19 cellular contexts compared by ENCODE assay signal in the genomic region with DNA sequence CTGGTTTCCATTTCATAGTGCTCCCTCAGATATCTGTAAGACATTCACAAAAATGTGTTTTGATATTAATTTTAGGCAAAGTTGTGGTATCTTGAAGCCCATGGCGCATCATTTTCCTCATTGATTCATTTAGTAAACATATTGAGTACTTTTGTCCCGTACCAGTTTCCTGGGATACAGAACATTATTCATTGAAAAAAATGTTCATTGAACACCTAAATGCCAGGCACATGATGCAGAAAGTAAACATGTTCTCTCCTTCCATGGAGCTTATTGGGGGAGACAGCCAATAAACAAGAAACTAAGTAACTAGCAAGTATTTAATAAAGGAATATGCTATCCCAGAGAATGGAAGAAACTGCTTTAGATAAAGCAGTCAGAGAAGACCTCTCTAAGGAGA.
DNase-seq lines count a peak whose midpoint lies in the region; ATAC-seq, FAIRE-seq and TF ChIP-seq lines count a peak whose summit lies in the region.
"Had no signal": no experiment of that assay in that cellular context is flagged by ENCODE, and none has a peak within 500 bp of the region (broad histone marks: within the 10 kb centered on the region; RNA-seq: fewer than 3 reads in every experiment).

No MANE protein-coding gene starts in this region.

- H3K27me3 Mint-ChIP-seq in astrocyte (ENCODE audit: low read depth, unreplicated experiment) (no peaks in the 10 kb centered on the region), memory B cell (no peaks in the 10 kb centered on the region)
- H3K27me3 Mint-ChIP-seq: B cell had no signal

- H3K9me3 ChIP-seq in OCI-LY7 (ENCODE audit: low read length) (no peaks in the 10 kb centered on the region), astrocyte (ENCODE audit: insufficient read depth, low read depth, low read length) (no peaks in the 10 kb centered on the region)
- H3K9me3 ChIP-seq: BLaER1, Caco-2 had no signal

- BruUV-seq in OCI-LY7 (replicated peaks; lab: Mats Ljungman, UMichigan) = TSS peak; percentile 9

- H3K79me2 ChIP-seq in OCI-LY7 (ENCODE audit: insufficient read depth, low read depth, low read length) = no peaks in the 10 kb centered on the region
- no peaks in the 10 kb centered on the region for H3K79me2 ChIP-seq in astrocyte (ENCODE audit: insufficient read depth, low read length)

- H3K36me3 Mint-ChIP-seq in astrocyte (ENCODE audit: low read depth, unreplicated experiment) (peaks cover 12% of the 10 kb centered on the region), memory B cell (peaks cover 52% of the 10 kb centered on the region)

- H3K4me1 ChIP-seq in OCI-LY7 (ENCODE audit: insufficient read depth, low read length, poor library complexity, severe bottlenecking) = no peaks in the 10 kb centered on the region
- peaks cover 27% of the 10 kb centered on the region for H3K4me1 ChIP-seq in astrocyte (ENCODE audit: insufficient read depth, low read length)
- H3K4me1 ChIP-seq: Caco-2 had no signal

- H2AFZ ChIP-seq in OCI-LY7 (ENCODE audit: low read length) (no peak overlapping the region), astrocyte (ENCODE audit: low read depth, low read length) (no peak overlapping the region)
- H2AFZ ChIP-seq: GM23338 had no signal

- no peak for ATAC-seq in memory B cell (ENCODE audit: low read depth)
- ATAC-seq: CD8-positive, alpha-beta T cell; GM23338; HCT116 had no signal

- no peak overlapping the region for H3K4me3 ChIP-seq in OCI-LY7 (ENCODE audit: low read depth, low read length, poor library complexity, severe bottlenecking)
- H3K4me3 ChIP-seq in astrocyte (ENCODE audit: insufficient read depth, low read depth, low read length) = no peak overlapping the region
- H3K4me3 ChIP-seq: BLaER1, GM23338 had no signal

- H4K20me1 ChIP-seq in OCI-LY7 (ENCODE audit: insufficient read depth, low read length) = no peaks in the 10 kb centered on the region
- H4K20me1 ChIP-seq in astrocyte (ENCODE audit: insufficient read depth, low read length) = no peaks in the 10 kb centered on the region

- H3K4me1 Mint-ChIP-seq in astrocyte (ENCODE audit: low read depth, unreplicated experiment) (peaks cover 18% of the 10 kb centered on the region), memory B cell (peaks cover 2% of the 10 kb centered on the region)
- H3K4me1 Mint-ChIP-seq: B cell, GM23338, H9 had no signal

- intact Hi-C loops in OCI-LY7 (cut with micrococcal nuclease; ENCODE audit: unreplicated experiment) = no loop called here

- H3K4me3 Mint-ChIP-seq in astrocyte (ENCODE audit: unreplicated experiment) (no peak overlapping the region), memory B cell (no peak overlapping the region)
- H3K4me3 Mint-ChIP-seq: B cell; CD4-positive, CD25-positive, alpha-beta regulatory T cell; CD8-positive, alpha-beta T cell; GM23338; H9 had no signal

- H3K4me2 ChIP-seq in OCI-LY7 (ENCODE audit: low read length) (no peak overlapping the region), astrocyte (ENCODE audit: low read length) (peak overlapping the region; percentile 30)
- H3K4me2 ChIP-seq: BLaER1, GM23338 had no signal

- no peak for TF ChIP-seq CTCF in OCI-LY7 (conservative IDR thresholded peaks at IDR 0.05; ENCODE audit: low read length)
- TF ChIP-seq CTCF in astrocyte (IDR thresholded peaks at IDR 0.05; ENCODE audit: insufficient read depth, low read depth, low read length) = no peak

- H3K36me3 ChIP-seq in OCI-LY7 (ENCODE audit: insufficient read depth, low read length) = peaks cover 95% of the 10 kb centered on the region
- no peaks in the 10 kb centered on the region for H3K36me3 ChIP-seq in astrocyte (ENCODE audit: insufficient read depth, low read length)

- H3K9me3 Mint-ChIP-seq in astrocyte (ENCODE audit: unreplicated experiment) = no peaks in the 10 kb centered on the region
- H3K9me3 Mint-ChIP-seq in memory B cell = no peaks in the 10 kb centered on the region
- H3K9me3 Mint-ChIP-seq: CD4-positive, CD25-positive, alpha-beta regulatory T cell; CD8-positive, alpha-beta T cell; GM23338; H9 had no signal

- H3K9ac ChIP-seq in astrocyte (ENCODE audit: low read length) = no peak overlapping the region
- H3K9ac ChIP-seq: BLaER1 had no signal

- CTCF ChIA-PET in OCI-LY7 (lab: Charles Lee; ENCODE audit: unreplicated experiment) = interaction anchor here (0.7 kb wide), 1 partner anchor 12 kb away, joined by 3 read pairs; no protein-coding TSS in a partner anchor

- no peaks in the 10 kb centered on the region for H3K27me3 ChIP-seq in astrocyte (ENCODE audit: insufficient read depth, low read length)
- H3K27me3 ChIP-seq: BLaER1 had no signal

- no peak for DNase-seq in OCI-LY7 (ENCODE audit: low spot score)
- DNase-seq in astrocyte (ENCODE audit: low read depth) = no peak
- no peak for DNase-seq in memory B cell (ENCODE audit: low spot score in 2 of 2)
- DNase-seq in caudate nucleus (lab: John Stamatoyannopoulos, UW) = no peak
- no peak for DNase-seq in NCI-H1436 treated with DMSO at 0.1 percent for 48 hours (lab: John Stamatoyannopoulos, UW)
- DNase-seq in stimulated activated CD4-positive, alpha-beta T cell treated with anti-CD3 and anti-CD28 coated beads, Interleukin-2, amount 100 ng/mL, for 24 hours = no peak
- DNase-seq: Caco-2; CD4-positive, CD25-positive, alpha-beta regulatory T cell; CD8-positive, alpha-beta T cell; DMS153; DND-41; H9 had no signal

- POLR2A ChIA-PET in OCI-LY7 (lab: Charles Lee) = interaction anchor here (0.7 to 1.4 kb wide), 5 partner anchors 11 to 937 kb away, joined by 3 read pairs; no protein-coding TSS in a partner anchor

- no peak overlapping the region for H3K27ac ChIP-seq in OCI-LY7 (ENCODE audit: low read depth, low read length, poor library complexity, severe bottlenecking)
- H3K27ac ChIP-seq in astrocyte (ENCODE audit: low read depth, low read length) = no peak overlapping the region
- no peak overlapping the region for H3K27ac ChIP-seq in caudate nucleus (ENCODE audit: low read depth, low read length)
- H3K27ac ChIP-seq: BLaER1, C4-2B had no signal

- FAIRE-seq in astrocyte (lab: Jason Lieb, UNC) = no peak
- FAIRE-seq: G401.6, GM18507 had no signal

- no peaks in the 10 kb centered on the region for H3K9me2 ChIP-seq in OCI-LY7 (ENCODE audit: insufficient read depth, low read length)

- H3K27ac Mint-ChIP-seq in astrocyte (ENCODE audit: unreplicated experiment) = no peak overlapping the region
- peak overlapping the region; percentile 26 for H3K27ac Mint-ChIP-seq in memory B cell
- H3K27ac Mint-ChIP-seq: B cell; CD8-positive, alpha-beta T cell; GM23338 had no signal
